ENCODE assay signal across 18 cellular contexts in the genomic region with DNA sequence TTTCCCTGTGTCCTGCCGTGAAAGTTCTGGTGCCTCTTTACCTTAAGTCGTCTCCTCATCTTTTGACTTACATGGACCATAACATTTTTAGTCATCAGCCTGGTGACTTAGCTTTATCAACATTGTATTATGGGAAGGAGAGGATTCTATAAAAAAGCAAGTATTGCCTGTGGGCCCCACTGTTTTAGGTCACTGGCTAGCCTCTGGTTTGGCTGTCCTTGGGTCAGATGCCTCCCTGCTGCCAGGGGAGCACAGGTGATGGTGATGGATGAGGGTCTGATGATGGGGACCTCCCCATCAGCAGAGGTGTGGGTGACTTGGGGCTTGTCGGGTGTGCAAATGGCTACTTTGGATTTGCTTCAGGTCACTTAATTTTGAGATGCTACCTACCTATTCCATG. TPM values are rescaled to one million over a fixed set of nuclear protein-coding genes. Genes with fewer than 3 reads are reported as not detected.
A peak's percentile ranks its signal among the peaks of the same experiment; 100 is the strongest.
DNase-seq lines count a peak whose midpoint lies in the region; ATAC-seq, FAIRE-seq and TF ChIP-seq lines count a peak whose summit lies in the region.
"Had no signal": no experiment of that assay in that cellular context is flagged by ENCODE, and none has a peak within 500 bp of the region (broad histone marks: within the 10 kb centered on the region; RNA-seq: fewer than 3 reads in every experiment).

No MANE protein-coding gene starts in this region.

- intact Hi-C loops in activated B cell treated with CpG ODN at 0.5 μM for 24 hours (cut with micrococcal nuclease) = no loop called here

- H3K27ac ChIP-seq in tibial nerve = no peak overlapping the region
- H3K27ac ChIP-seq: PC-9 had no signal

- ATAC-seq in activated B cell treated with CpG ODN at 0.5 μM for 24 hours (ENCODE audit: low read depth) (no peak), HG03354 (IDR thresholded peaks at IDR 0.05; ENCODE audit: poor library complexity, severe bottlenecking, unreplicated experiment) (no peak)
- no peak for ATAC-seq in naive thymus-derived CD8-positive, alpha-beta T cell
- no peak for ATAC-seq in stimulated activated naive B cell treated with anti-CD40 and anti-IgM and Interleukin-4, amounts not matched to agents 10 μg/mL and 1 μg/mL and 100 μg/mL, for 72 hours (replicated peaks)
- ATAC-seq: Right ventricle myocardium inferior had no signal

- no peaks in the 10 kb centered on the region for H3K27me3 Mint-ChIP-seq in activated B cell treated with CpG ODN at 0.5 μM for 24 hours
- no peaks in the 10 kb centered on the region for H3K27me3 Mint-ChIP-seq in naive thymus-derived CD8-positive, alpha-beta T cell
- no peaks in the 10 kb centered on the region for H3K27me3 Mint-ChIP-seq in stimulated activated naive B cell treated with anti-CD40 and anti-IgM and Interleukin-4, amounts not matched to agents 10 μg/mL and 1 μg/mL and 100 μg/mL, for 72 hours

- peaks cover 0 to 68% (median 27%) of the 10 kb centered on the region in 4 donors for H3K4me1 ChIP-seq in tibial nerve

- DNase-seq in GM19239 (ENCODE audit: insufficient read length, low spot score) (no peak), activated B cell treated with CpG ODN at 0.5 μM for 24 hours (no peak), NCI-H2029 (lab: John Stamatoyannopoulos, UW) (no peak), tibial nerve (ENCODE audit: low spot score in 2 of 2) (no peak)
- DNase-seq in naive thymus-derived CD8-positive, alpha-beta T cell = no peak
- DNase-seq in stimulated activated naive B cell treated with anti-CD40 and anti-IgM and Interleukin-4, amounts not matched to agents 10 μg/mL and 1 μg/mL and 100 μg/mL, for 72 hours = no peak
- DNase-seq: BE2C, COR-L47, GOT3, HFFc6, KG1, NCI-H1092, NCI-H1694, NCI-H446, PC-9, SK-N-SH had no signal

- TF ChIP-seq POLR2A in tibial nerve (IDR thresholded peaks at IDR 0.05) = no peak

- no peak overlapping the region for H3K4me3 Mint-ChIP-seq in activated B cell treated with CpG ODN at 0.5 μM for 24 hours
- H3K4me3 Mint-ChIP-seq in naive thymus-derived CD8-positive, alpha-beta T cell = peak overlapping the region in 1 of 10 donors; percentile 29
- no peak overlapping the region for H3K4me3 Mint-ChIP-seq in stimulated activated naive B cell treated with anti-CD40 and anti-IgM and Interleukin-4, amounts not matched to agents 10 μg/mL and 1 μg/mL and 100 μg/mL, for 72 hours
- H3K4me3 Mint-ChIP-seq: HFFc6 had no signal

- CTCF ChIA-PET in activated B cell treated with CpG ODN at 0.5 μM for 24 hours (lab: Charles Lee) = interaction anchor here (0.6 kb wide), 1 partner anchor 47 kb away, joined by 4 read pairs; no protein-coding TSS in a partner anchor

- POLR2A ChIA-PET in activated B cell treated with CpG ODN at 0.5 μM for 24 hours (lab: Charles Lee) = no interaction called here
- POLR2A ChIA-PET in naive thymus-derived CD8-positive, alpha-beta T cell (lab: Charles Lee) = no interaction called here

- peak; percentile 68 for FAIRE-seq in GM19239 (lab: Jason Lieb, UNC)

- peak overlapping the region; percentile 7 for H3K27ac Mint-ChIP-seq in activated B cell treated with CpG ODN at 0.5 μM for 24 hours
- H3K27ac Mint-ChIP-seq in naive thymus-derived CD8-positive, alpha-beta T cell = peak overlapping the region in 6 of 10 donors; percentile 11 to 63 (median 30)
- H3K27ac Mint-ChIP-seq in stimulated activated naive B cell treated with anti-CD40 and anti-IgM and Interleukin-4, amounts not matched to agents 10 μg/mL and 1 μg/mL and 100 μg/mL, for 72 hours = peak overlapping the region; percentile 14

- H3K4me3 ChIP-seq in tibial nerve = no peak overlapping the region
- H3K4me3 ChIP-seq: PC-9 had no signal

- H3K9me3 ChIP-seq in tibial nerve = no peaks in the 10 kb centered on the region
- H3K9me3 ChIP-seq: BE2C, SK-N-SH had no signal

- TF ChIP-seq CTCF in activated B cell treated with CpG ODN at 0.5 μM for 24 hours (IDR thresholded peaks at IDR 0.05) (no peak), tibial nerve (IDR thresholded peaks at IDR 0.05) (no peak)

- H3K27me3 ChIP-seq in tibial nerve = no peaks in the 10 kb centered on the region
- H3K27me3 ChIP-seq: BE2C had no signal

- peaks cover 2% of the 10 kb centered on the region for H3K36me3 Mint-ChIP-seq in activated B cell treated with CpG ODN at 0.5 μM for 24 hours (ENCODE audit: low read depth)
- no peaks in the 10 kb centered on the region for H3K36me3 Mint-ChIP-seq in naive thymus-derived CD8-positive, alpha-beta T cell
- H3K36me3 Mint-ChIP-seq in stimulated activated naive B cell treated with anti-CD40 and anti-IgM and Interleukin-4, amounts not matched to agents 10 μg/mL and 1 μg/mL and 100 μg/mL, for 72 hours = no peaks in the 10 kb centered on the region

- peaks cover 67% of the 10 kb centered on the region for H3K4me1 Mint-ChIP-seq in activated B cell treated with CpG ODN at 0.5 μM for 24 hours
- peaks cover 42 to 84% (median 73%) of the 10 kb centered on the region in 4 donors for H3K4me1 Mint-ChIP-seq in naive thymus-derived CD8-positive, alpha-beta T cell
- H3K4me1 Mint-ChIP-seq in stimulated activated naive B cell treated with anti-CD40 and anti-IgM and Interleukin-4, amounts not matched to agents 10 μg/mL and 1 μg/mL and 100 μg/mL, for 72 hours = peaks cover 31 to 55% of the 10 kb centered on the region in 2 donors

- H3K9me3 Mint-ChIP-seq in activated B cell treated with CpG ODN at 0.5 μM for 24 hours = no peaks in the 10 kb centered on the region
- no peaks in the 10 kb centered on the region for H3K9me3 Mint-ChIP-seq in naive thymus-derived CD8-positive, alpha-beta T cell
- H3K9me3 Mint-ChIP-seq in stimulated activated naive B cell treated with anti-CD40 and anti-IgM and Interleukin-4, amounts not matched to agents 10 μg/mL and 1 μg/mL and 100 μg/mL, for 72 hours = no peaks in the 10 kb centered on the region
- H3K9me3 Mint-ChIP-seq: HFFc6 had no signal

- TF ChIP-seq EP300 in tibial nerve (IDR thresholded peaks at IDR 0.05) = no peak

- WGBS in tibial nerve, 2 donors = 83 to 84% methylated on average over 3 of the region's 3 CpGs

- H3K36me3 ChIP-seq in tibial nerve = no peaks in the 10 kb centered on the region
- H3K36me3 ChIP-seq: BE2C had no signal

RNA-seq across cellular contexts. Expression of a gene that starts 51.8 kb away (rescaled TPM):
- total RNA-seq in activated B cell treated with CpG ODN at 0.5 μM for 24 hours (40.0 and 42.8 TPM in 2 replicates), tibial nerve (10 to 100 TPM; 28.6 to 54.6 (median 36.0) TPM)
- 10 to 100 TPM; 47.4 to 48.6 TPM for total RNA-seq in naive thymus-derived CD8-positive, alpha-beta T cell
- polyA plus RNA-seq in naive thymus-derived CD8-positive, alpha-beta T cell = 1 to 10 TPM; 1.5 to 4.3 (median 1.7) TPM
